In the genomic region with DNA sequence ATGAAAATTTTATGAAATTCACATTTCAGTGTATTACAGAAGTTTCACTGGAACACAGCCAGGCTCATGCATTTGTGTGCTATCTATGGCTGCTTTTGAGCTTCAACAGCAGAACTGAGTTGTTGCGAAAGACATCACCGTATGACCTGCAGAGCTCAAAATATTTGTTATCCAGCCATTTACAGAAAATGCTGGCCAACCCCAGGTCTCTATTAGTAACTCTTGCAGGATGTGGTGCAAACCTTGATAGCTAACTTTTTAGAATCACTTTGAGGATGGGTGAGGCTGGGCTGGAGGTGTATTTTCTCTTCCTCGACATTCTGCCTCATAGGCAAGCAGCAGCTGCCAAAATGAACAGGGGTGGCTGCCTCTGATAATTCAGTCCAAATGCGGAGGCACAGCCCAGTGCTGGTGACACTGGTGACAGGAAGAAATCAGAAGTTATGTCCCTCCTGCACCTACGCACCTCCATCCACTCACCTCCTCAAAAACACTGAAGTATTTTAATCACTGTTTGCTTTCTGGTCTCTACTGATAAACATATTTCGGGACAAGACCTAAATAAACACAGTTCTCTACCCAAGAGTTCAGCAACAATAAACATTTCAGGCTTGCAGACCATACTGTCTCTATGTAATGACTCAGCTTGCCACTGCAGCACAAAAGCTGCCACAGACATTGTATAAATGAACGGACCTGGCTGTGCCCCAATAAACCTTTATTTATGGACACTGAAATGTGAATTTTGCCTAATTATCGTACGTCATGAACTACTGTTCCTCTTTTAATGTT, we compare ENCODE assay signal across 9 cellular contexts. TPM values are rescaled to one million over a fixed set of nuclear protein-coding genes. Genes with fewer than 3 reads are reported as not detected.
DNase-seq lines count a peak whose midpoint lies in the region; ATAC-seq, FAIRE-seq and TF ChIP-seq lines count a peak whose summit lies in the region.
"Had no signal": no experiment of that assay in that cellular context is flagged by ENCODE, and none has a peak within 500 bp of the region (broad histone marks: within the 10 kb centered on the region; RNA-seq: fewer than 3 reads in every experiment).

No MANE protein-coding gene starts in this region.

- H3K4me1 ChIP-seq in mesenchymal stem cell (ENCODE audit: control insufficient read depth, insufficient read depth, low read depth, low read length), result peaks cover 18% of the 10 kb centered on the region

- peak overlapping the region; percentile 58 to 86 for H3K18ac ChIP-seq in mesenchymal stem cell (ENCODE audit: low read depth in 1 of 2, low read length in 2 of 2)

- no peak overlapping the region for H2BK15ac ChIP-seq in mesenchymal stem cell (ENCODE audit: low read depth, poor library complexity, severe bottlenecking)

- H3K4me2 ChIP-seq in mesenchymal stem cell (ENCODE audit: low read length, poor library complexity, severe bottlenecking), result no peak overlapping the region

- H2BK5ac ChIP-seq in mesenchymal stem cell (ENCODE audit: low read depth, low read length, poor library complexity, severe bottlenecking), result peak overlapping the region; percentile 24

- no peak overlapping the region for H3K23ac ChIP-seq in mesenchymal stem cell (ENCODE audit: low read length in 2 of 2)

- H3K4ac ChIP-seq in mesenchymal stem cell (ENCODE audit: low read depth in 1 of 2, low read length in 2 of 2), result peak overlapping the region; percentile 65 to 70

- H3K4me3 ChIP-seq in MG63, result peak overlapping the region; percentile 16
- H3K4me3 ChIP-seq in mesenchymal stem cell (ENCODE audit: insufficient read depth in 1 of 2, low read depth in 1 of 2, low read length in 2 of 2), result peak overlapping the region in 1 of 2 experiments; percentile 46

- WGBS in mesenchymal stem cell, result 21% methylated on average over 9 of the region's 9 CpGs

- H3K27me3 Mint-ChIP-seq in CD14-positive monocyte (ENCODE audit: low read depth in 3 of 3), result no peaks in the 10 kb centered on the region

- H4K91ac ChIP-seq in mesenchymal stem cell (ENCODE audit: low read length), result no peak overlapping the region

- peaks cover 88% of the 10 kb centered on the region for H3K4me1 Mint-ChIP-seq in CD14-positive monocyte

- H3K36me3 ChIP-seq in MG63 (peaks cover 18% of the 10 kb centered on the region), mesenchymal stem cell (ENCODE audit: control insufficient read depth in 1 of 2, insufficient read depth in 2 of 2, low read depth in 1 of 2, low read length in 2 of 2) (no peaks in the 10 kb centered on the region)

- H2AFZ ChIP-seq in mesenchymal stem cell (ENCODE audit: low read depth, low read length), result no peak overlapping the region

- H2BK12ac ChIP-seq in mesenchymal stem cell (ENCODE audit: low read length in 2 of 2), result peak overlapping the region; percentile 7 to 79

- no peak overlapping the region for H3K14ac ChIP-seq in mesenchymal stem cell (ENCODE audit: low read length in 2 of 2)

- H3K27ac Mint-ChIP-seq in CD14-positive monocyte, result peak overlapping the region; percentile 68 to 91 (median 80)

- peaks cover 4% of the 10 kb centered on the region for H3K79me1 ChIP-seq in mesenchymal stem cell (replicated peaks; ENCODE audit: low read length, poor library complexity, severe bottlenecking)

- no peak for TF ChIP-seq CTCF in CD14-positive monocyte (IDR thresholded peaks at IDR 0.05)

- no peak for DNase-seq in CD14-positive monocyte (ENCODE audit: low spot score)
- peak; percentile 77 for DNase-seq in MG63
- DNase-seq in caudate nucleus (lab: John Stamatoyannopoulos, UW), result peak in 12 of 61 donors; percentile 5 to 58 (median 18)
- DNase-seq in mesenchymal stem cell, result peak; percentile 94
- DNase-seq in LoVo (ENCODE audit: low spot score), result no peak
- DNase-seq in RCC 7860 (ENCODE audit: low spot score), result no peak

- FAIRE-seq in RCC 7860 (lab: Jason Lieb, UNC), result no peak
- FAIRE-seq: islet of Langerhans had no signal

- H3K9ac ChIP-seq in mesenchymal stem cell (ENCODE audit: low read length), result peak overlapping the region; percentile 79

- H3K9me3 Mint-ChIP-seq in CD14-positive monocyte, result no peaks in the 10 kb centered on the region

- H3K27ac ChIP-seq in caudate nucleus (ENCODE audit: low read depth, low read length) (peak overlapping the region; percentile 60), mesenchymal stem cell (ENCODE audit: low read length, poor library complexity, severe bottlenecking) (peak overlapping the region; percentile 77)

- H2AK5ac ChIP-seq in mesenchymal stem cell (ENCODE audit: low read length, severe bottlenecking), result peak overlapping the region; percentile 86

- H4K8ac ChIP-seq in mesenchymal stem cell (ENCODE audit: low read length), result peak overlapping the region; percentile 49

- intact Hi-C loops in CD14-positive monocyte (cut with micrococcal nuclease), result loop anchor here in 1 of 2 donors (2.0 kb wide), 1 partner anchor 28 kb away; a partner anchor contains a TSS

- H3K27me3 ChIP-seq in MG63 (no peaks in the 10 kb centered on the region), mesenchymal stem cell (ENCODE audit: control insufficient read depth in 1 of 2, insufficient read depth in 1 of 2, low read length in 2 of 2) (no peaks in the 10 kb centered on the region)

- peaks cover 0 to 8% of the 10 kb centered on the region in 2 donors for H3K36me3 Mint-ChIP-seq in CD14-positive monocyte

- ATAC-seq in HG02884 (IDR thresholded peaks at IDR 0.05; ENCODE audit: unreplicated experiment), result no peak
- no peak for ATAC-seq in HG03378 (IDR thresholded peaks at IDR 0.05; ENCODE audit: unreplicated experiment)

- peak overlapping the region; percentile 9 to 27 for H3K4me3 Mint-ChIP-seq in CD14-positive monocyte

- H2BK120ac ChIP-seq in mesenchymal stem cell (ENCODE audit: low read depth, low read length), result peak overlapping the region; percentile 76

- H3K9me3 ChIP-seq in MG63 (peaks cover 4% of the 10 kb centered on the region; the same call in 1 of the 2 replicates), mesenchymal stem cell (ENCODE audit: control insufficient read depth, low read length) (no peaks in the 10 kb centered on the region)

RNA-seq across cellular contexts. Expression of a gene that starts 28.5 kb away (rescaled TPM):
- 10 to 100 TPM; 26.5 to 38.4 TPM for polyA plus RNA-seq in CD14-positive monocyte
- 17.5 and 36.1 TPM in 2 replicates for total RNA-seq in MG63 (2014; rRNA removed; shearing (Covaris generic); ENCODE audit: low replicate concordance)
- 59.1 TPM for polyA plus RNA-seq in mesenchymal stem cell (2013, experiment 1 of 2)
- 55.8 TPM for polyA plus RNA-seq in mesenchymal stem cell (2013, experiment 2 of 2)

Comparison
In these comparisons a context has a peak if more than half of its experiments do, and no peak if none do; other contexts are left out.
1. DNase-seq: peak in MG63 (single experiment) and mesenchymal stem cell (single experiment); none in CD14-positive monocyte (single experiment), LoVo (single experiment) and RCC 7860 (single experiment).